Comparison of ENCODE assay signal across 23 cellular contexts in the genomic region with DNA sequence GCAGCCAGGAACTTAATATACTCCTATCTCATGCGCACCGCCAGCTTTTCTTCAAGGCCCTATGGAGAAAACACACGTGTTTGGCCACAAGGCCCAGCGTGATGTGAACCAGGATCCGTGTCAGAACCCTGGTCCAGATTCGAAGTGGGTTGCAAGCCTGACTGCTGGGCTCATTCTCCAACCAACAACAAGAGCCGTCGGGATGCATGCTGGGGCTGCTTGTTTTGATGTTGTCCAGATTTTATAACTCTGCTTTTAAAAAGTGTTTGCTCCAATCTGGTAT. TPM values are rescaled to one million over a fixed set of nuclear protein-coding genes. Genes with fewer than 3 reads are reported as not detected.
DNase-seq lines count a peak whose midpoint lies in the region; ATAC-seq and TF ChIP-seq lines count a peak whose summit lies in the region.
"Had no signal": no experiment of that assay in that cellular context is flagged by ENCODE, and none has a peak within 500 bp of the region (broad histone marks: within the 10 kb centered on the region; RNA-seq: fewer than 3 reads in every experiment).

No MANE protein-coding gene starts in this region.

- no peak for TF ChIP-seq CTCF in cardiac muscle cell (IDR thresholded peaks at IDR 0.05; ENCODE audit: low read depth, low read length)
- TF ChIP-seq CTCF in CD8-positive, alpha-beta T cell (IDR thresholded peaks at IDR 0.05): no peak

- peaks cover 28% of the 10 kb centered on the region for H3K27me3 Mint-ChIP-seq in CD8-positive, alpha-beta T cell (ENCODE audit: low read depth)

- WGBS in mesodermal cell (ENCODE audit: insufficient coverage in 2 of 2), 2 experiments: 86 to 95% methylated on average over 4 to 5 of the region's 8 CpGs

- H3K9me3 Mint-ChIP-seq in CD8-positive, alpha-beta T cell: no peaks in the 10 kb centered on the region

- H3K9ac ChIP-seq in rectal smooth muscle tissue (ENCODE audit: low read length): no peak overlapping the region

- H3K4me1 ChIP-seq in cardiac muscle cell (ENCODE audit: low read depth): peaks cover 7% of the 10 kb centered on the region
- peaks cover 19% of the 10 kb centered on the region for H3K4me1 ChIP-seq in mesodermal cell (ENCODE audit: control insufficient read depth, insufficient read depth, low read length, poor library complexity, severe bottlenecking)
- peaks cover 19% of the 10 kb centered on the region for H3K4me1 ChIP-seq in rectal smooth muscle tissue (ENCODE audit: control insufficient read depth, insufficient read depth, low read length)
- H3K4me1 ChIP-seq in CD8-positive, alpha-beta T cell (ENCODE audit: insufficient read depth, low read length): no peaks in the 10 kb centered on the region

- no peaks in the 10 kb centered on the region for H3K36me3 Mint-ChIP-seq in CD8-positive, alpha-beta T cell
- H3K36me3 Mint-ChIP-seq: CD14-positive monocyte had no signal

- CTCF ChIA-PET in CD8-positive, alpha-beta T cell (lab: Charles Lee): no interaction called here

- no peaks in the 10 kb centered on the region for H3K4me1 Mint-ChIP-seq in CD8-positive, alpha-beta T cell (ENCODE audit: low read depth)
- H3K4me1 Mint-ChIP-seq: CD14-positive monocyte had no signal

- H3K27me3 ChIP-seq in cardiac muscle cell (no peaks in the 10 kb centered on the region), rectal smooth muscle tissue (ENCODE audit: control insufficient read depth, insufficient read depth, low read length) (no peaks in the 10 kb centered on the region)
- H3K27me3 ChIP-seq in CD8-positive, alpha-beta T cell (ENCODE audit: insufficient read depth, low read length): no peaks in the 10 kb centered on the region

- H3K27ac ChIP-seq in cardiac muscle cell (peak overlapping the region; percentile 43), mesodermal cell (ENCODE audit: low read depth, low read length, severe bottlenecking) (peak overlapping the region; percentile 83), rectal smooth muscle tissue (ENCODE audit: low read depth, low read length) (peak overlapping the region; percentile 72)
- no peak overlapping the region for H3K27ac ChIP-seq in CD8-positive, alpha-beta T cell (ENCODE audit: low read depth, low read length)

- H3K27ac Mint-ChIP-seq in CD8-positive, alpha-beta T cell: no peak overlapping the region
- H3K27ac Mint-ChIP-seq: CD14-positive monocyte had no signal

- POLR2A ChIA-PET in CD8-positive, alpha-beta T cell (lab: Charles Lee): no interaction called here

- H3K9me3 ChIP-seq in cardiac muscle cell (ENCODE audit: low read depth) (no peaks in the 10 kb centered on the region), mesodermal cell (ENCODE audit: control insufficient read depth, low read length) (no peaks in the 10 kb centered on the region)
- no peaks in the 10 kb centered on the region for H3K9me3 ChIP-seq in CD8-positive, alpha-beta T cell (ENCODE audit: low read length)

- no peak for DNase-seq in cardiac muscle cell (ENCODE audit: low read depth in 1 of 2, low spot score in 1 of 2)
- DNase-seq in Right ventricle myocardium inferior (ENCODE audit: missing footprints): no peak
- no peak for DNase-seq in iPS-NIHi11 (ENCODE audit: low spot score)
- DNase-seq in NCI-H1048 (lab: John Stamatoyannopoulos, UW): no peak
- DNase-seq in superior temporal gyrus (ENCODE audit: extremely low spot score): no peak
- no peak for DNase-seq in CD8-positive, alpha-beta T cell
- DNase-seq: 8988T, DMS 273 treated with DMSO at 0.1 percent for 48 hours, DND-41, HCEC 1CT, IMR-90, NCI-H1436, NCI-H1930, NCI-H226, NCI-H524, NCI-H82, OCI-M1 had no signal

- no peaks in the 10 kb centered on the region for H3K36me3 ChIP-seq in cardiac muscle cell
- no peaks in the 10 kb centered on the region for H3K36me3 ChIP-seq in mesodermal cell (ENCODE audit: control insufficient read depth, insufficient read depth, low read length)
- H3K36me3 ChIP-seq in rectal smooth muscle tissue (ENCODE audit: control insufficient read depth, insufficient read depth, low read length): no peaks in the 10 kb centered on the region
- no peaks in the 10 kb centered on the region for H3K36me3 ChIP-seq in CD8-positive, alpha-beta T cell (ENCODE audit: insufficient read depth, low read length)

- H3K4me3 Mint-ChIP-seq in CD8-positive, alpha-beta T cell: no peak overlapping the region
- H3K4me3 Mint-ChIP-seq: CD14-positive monocyte had no signal

- intact Hi-C loops in Right ventricle myocardium inferior (cut with DNase I): no loop called here
- intact Hi-C loops in CD8-positive, alpha-beta T cell (cut with DNase I, micrococcal nuclease): no loop called here

- ATAC-seq in Right ventricle myocardium inferior: no peak
- ATAC-seq in CD8-positive, alpha-beta T cell: no peak

- no peak overlapping the region for H3K4me3 ChIP-seq in cardiac muscle cell
- H3K4me3 ChIP-seq in mesodermal cell (ENCODE audit: extremely low read depth, insufficient read depth, low read length, poor library complexity, severe bottlenecking): no peak overlapping the region
- H3K4me3 ChIP-seq in rectal smooth muscle tissue (ENCODE audit: low read length): no peak overlapping the region
- no peak overlapping the region for H3K4me3 ChIP-seq in CD8-positive, alpha-beta T cell (ENCODE audit: low read depth, low read length)

RNA-seq across cellular contexts. Expression of a gene that starts 0.5 kb away (rescaled TPM):
- total RNA-seq in cardiac muscle cell (0.18 TPM in 1 of 2 replicates, not detected in the other), Right ventricle myocardium inferior (not detected)
- not detected in 2 replicates for polyA plus RNA-seq in cardiac muscle cell
- polyA plus RNA-seq in mesodermal cell (2013, experiment 1 of 2): 0.52 TPM
- 0.86 TPM for polyA plus RNA-seq in mesodermal cell (2013, experiment 2 of 2)
- not detected for total RNA-seq in CD8-positive, alpha-beta T cell
- total RNA-seq: G401, IMR-90, M059J had no signal
- polyA plus RNA-seq: AG04450, CD14-positive monocyte, IMR-90 had no signal
